11 cellular contexts compared by ENCODE assay signal in the genomic region with DNA sequence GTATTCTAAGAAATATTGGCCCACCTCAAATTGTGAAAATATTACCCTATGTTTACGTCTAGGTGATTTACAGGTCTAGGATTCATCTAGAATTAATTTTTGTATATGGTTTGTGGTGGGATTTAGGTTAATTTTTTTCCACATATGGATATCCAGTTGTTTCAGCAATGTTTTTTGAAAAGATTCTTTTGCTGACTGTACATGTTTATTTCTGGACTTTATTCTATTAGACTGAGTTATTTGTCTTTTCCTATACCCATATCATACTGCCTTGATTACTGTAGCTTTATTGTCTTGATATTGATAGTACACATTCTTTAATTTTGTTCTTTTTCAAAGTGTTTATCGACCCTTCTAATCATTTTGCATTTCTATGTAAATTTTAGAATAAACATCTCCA.
"Had no signal": no experiment of that assay in that cellular context is flagged by ENCODE, and none has a peak within 500 bp of the region (broad histone marks: within the 10 kb centered on the region; RNA-seq: fewer than 3 reads in every experiment).

No MANE protein-coding gene starts in this region.

- H3K4me1 ChIP-seq: HAP-1 had no signal

- ATAC-seq: HCT116 had no signal

- H3K36me3 ChIP-seq: HAP-1 had no signal

- H2AFZ ChIP-seq: GM23248, GM23338 had no signal

- H3K27ac ChIP-seq: GM23248 had no signal

- H3K9ac ChIP-seq: GM23248 had no signal

- H3K9me3 ChIP-seq: HAP-1 had no signal

- FAIRE-seq: H1, H54 had no signal

- DNase-seq: GM23248, GOT3, H7, HCEC 1CT, HFFc6 had no signal

- H3K27ac Mint-ChIP-seq: GM23338, HFFc6 had no signal

- H3K4me3 Mint-ChIP-seq: GM23338, H9, HFFc6 had no signal

- H3K4me3 ChIP-seq: GM23248, GM23338, HAP-1 had no signal
